Comparison of ENCODE assay signal across 11 cellular contexts in the genomic region with DNA sequence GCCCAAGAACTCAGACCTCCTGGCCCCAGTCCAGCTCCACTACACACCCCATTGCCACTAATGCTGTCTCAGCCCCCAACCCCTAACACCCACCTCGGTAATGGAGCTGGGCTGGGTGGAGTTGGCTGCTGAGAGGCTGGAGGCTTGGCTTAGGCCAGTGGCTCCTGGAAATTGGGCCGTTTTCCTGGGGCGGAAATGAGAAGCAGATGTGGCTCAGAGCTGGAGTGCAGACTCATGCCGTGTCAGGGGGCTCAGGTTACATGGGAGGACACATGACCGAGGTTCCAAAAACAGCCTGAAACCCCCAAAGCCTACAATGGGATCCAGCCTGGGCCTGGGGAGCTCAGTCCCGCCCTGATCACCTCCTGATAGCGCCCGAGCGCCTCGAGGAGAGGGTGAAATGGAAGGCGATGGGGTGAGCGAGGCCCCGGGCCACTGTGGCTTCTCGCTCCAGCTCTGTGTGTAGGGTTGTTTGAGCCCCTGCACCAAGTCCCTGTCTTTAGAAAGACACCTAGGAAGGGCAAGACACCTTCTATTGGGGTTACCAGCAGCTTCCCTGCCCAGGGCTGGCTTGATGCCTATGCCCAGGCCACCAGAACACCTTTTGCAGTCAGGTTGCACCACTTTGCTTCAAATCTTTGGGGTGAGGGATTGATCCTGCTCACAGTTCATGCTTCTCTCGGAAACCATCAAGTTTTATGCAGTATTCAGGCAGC.
DNase-seq lines count a peak whose midpoint lies in the region; ATAC-seq, FAIRE-seq and TF ChIP-seq lines count a peak whose summit lies in the region.
"Had no signal": no experiment of that assay in that cellular context is flagged by ENCODE, and none has a peak within 500 bp of the region (broad histone marks: within the 10 kb centered on the region; RNA-seq: fewer than 3 reads in every experiment).

No MANE protein-coding gene starts in this region.

- ATAC-seq in HepG2 (no peak), thoracic aorta (ENCODE audit: insufficient number of reproducible peaks, low FRiP score, low read depth) (no peak), GM19467 (IDR thresholded peaks at IDR 0.05; ENCODE audit: unreplicated experiment) (no peak), GM18858 (IDR thresholded peaks at IDR 0.05; ENCODE audit: unreplicated experiment) (no peak)
- no peak for ATAC-seq in effector memory CD8-positive, alpha-beta T cell (replicated peaks)
- ATAC-seq: PC-3 had no signal

- no peaks in the 10 kb centered on the region for H4K20me1 ChIP-seq in HepG2 (ENCODE audit: insufficient read depth, low read length)

- intact Hi-C loops in HepG2 (cut with micrococcal nuclease; ENCODE audit: unreplicated experiment): no loop called here

- no peaks in the 10 kb centered on the region for H3K79me2 ChIP-seq in HepG2 (ENCODE audit: insufficient read depth, low read length)

- no peak for TF ChIP-seq POLR2A in HepG2 (IDR thresholded peaks at IDR 0.05; ENCODE audit: insufficient read depth in 1 of 2, low read depth in 2 of 2, low read length in 2 of 2)

- peaks cover under 1 to 2% of the 10 kb centered on the region in 2 donors for H3K4me1 Mint-ChIP-seq in effector memory CD8-positive, alpha-beta T cell (ENCODE audit: low read depth in 2 of 2)

- H3K36me3 ChIP-seq in HepG2 (replicated peaks in 1 of 2; ENCODE audit: control insufficient read depth in 1 of 2, insufficient read depth in 2 of 2, low read length in 2 of 2) (no peaks in the 10 kb centered on the region), thoracic aorta (no peaks in the 10 kb centered on the region)

- no peak for TF ChIP-seq RAD21 in HepG2 (CRISPR knock-in tag; IDR thresholded peaks at IDR 0.05)

- no peak overlapping the region for H2AFZ ChIP-seq in HepG2 (ENCODE audit: low read length)

- POLR2A ChIA-PET in HepG2 (lab: Yijun Ruan, JAX): interaction anchor here (1.0 to 1.1 kb wide), 2 partner anchors 10 kb away, joined by 3 to 4 read pairs; no protein-coding TSS in a partner anchor

- TF ChIP-seq CTCF in astrocyte of the spinal cord (IDR thresholded peaks at IDR 0.05; ENCODE audit: low read depth, low read length) (no peak), HepG2 (CRISPR knock-in tag; IDR thresholded peaks at IDR 0.05) (no peak), thoracic aorta (IDR thresholded peaks at IDR 0.05) (no peak)

- H3K27me3 Mint-ChIP-seq in effector memory CD8-positive, alpha-beta T cell: peaks cover 0 to 1% of the 10 kb centered on the region in 2 donors

- no peaks in the 10 kb centered on the region for H3K9me3 Mint-ChIP-seq in effector memory CD8-positive, alpha-beta T cell
- H3K9me3 Mint-ChIP-seq: neural crest cell had no signal

- H3K27me3 ChIP-seq in HepG2 (ENCODE audit: control insufficient read depth in 1 of 2, insufficient read depth in 2 of 2, low read length in 2 of 2) (no peaks in the 10 kb centered on the region), thoracic aorta (replicated peaks; ENCODE audit: insufficient read depth) (no peaks in the 10 kb centered on the region)

- TF ChIP-seq EP300 in HepG2 (IDR thresholded peaks at IDR 0.05; ENCODE audit: low read depth in 2 of 2, low read length in 2 of 2) (no peak), HepG2 (CRISPR knock-in tag; IDR thresholded peaks at IDR 0.05; ENCODE audit: borderline replicate concordance) (no peak)

- H3K36me3 Mint-ChIP-seq in effector memory CD8-positive, alpha-beta T cell (ENCODE audit: insufficient read depth): no peaks in the 10 kb centered on the region

- no peak overlapping the region for H3K4me3 Mint-ChIP-seq in effector memory CD8-positive, alpha-beta T cell
- H3K4me3 Mint-ChIP-seq: neural crest cell had no signal

- H3K27ac Mint-ChIP-seq in effector memory CD8-positive, alpha-beta T cell: no peak overlapping the region

- in situ Hi-C loops in astrocyte of the spinal cord (cut with HindIII; ENCODE audit: low sequenced_read_pairs): no loop called here
- in situ Hi-C loops in HepG2 (cut with HindIII; ENCODE audit: extremely low pct_ligation_motif_present, low pct_unique_long_range_greater_than_20kb): no loop called here

- WGBS in HepG2 (ENCODE audit: low lambda C conversion rate): 90% methylated on average over 15 of the region's 15 CpGs

- H3K4me3 ChIP-seq in astrocyte of the spinal cord (ENCODE audit: low read depth, low read length) (no peak overlapping the region), HepG2 (replicated peaks in 1 of 3; ENCODE audit: insufficient read depth in 1 of 3, low read depth in 2 of 3, low read length in 3 of 3) (no peak overlapping the region), thoracic aorta (no peak overlapping the region)

- no TSS peak for BruUV-seq in HepG2 (replicated peaks; lab: Mats Ljungman, UMichigan)

- H3K4me1 ChIP-seq in HepG2 (ENCODE audit: insufficient read depth, low read length) (peaks cover 79% of the 10 kb centered on the region), thoracic aorta (ENCODE audit: control insufficient read depth in 1 of 2, low read depth in 2 of 2) (peaks cover 12 to 60% of the 10 kb centered on the region in 2 donors)

- no peak for FAIRE-seq in HepG2 (lab: Jason Lieb, UNC)
- FAIRE-seq: H54 had no signal

- DNase-seq in HCEC 1CT: peak; percentile 73
- DNase-seq in astrocyte of the spinal cord (ENCODE audit: low read depth, low spot score): peak; percentile 83
- DNase-seq in HepG2 (ENCODE audit: low spot score): no peak
- no peak for DNase-seq in thoracic aorta (ENCODE audit: low spot score)
- no peak for DNase-seq in SHP77 (lab: John Stamatoyannopoulos, UW)
- DNase-seq in effector memory CD8-positive, alpha-beta T cell: no peak
- DNase-seq: PC-3 had no signal

- H3K27ac ChIP-seq in HepG2 (ENCODE audit: extremely low read length, insufficient read depth, low read length): no peak overlapping the region
- H3K27ac ChIP-seq in thoracic aorta: peak overlapping the region; percentile 48 to 64

- no peak overlapping the region for H3K4me2 ChIP-seq in HepG2 (ENCODE audit: low read depth, low read length)

- H3K9ac ChIP-seq in HepG2 (ENCODE audit: insufficient read depth, low read depth, low read length): no peak overlapping the region

- CTCF ChIA-PET in HepG2 (lab: Yijun Ruan, JAX; ENCODE audit: low intra/inter-chr PET ratio, low total read pairs): no interaction called here

- H3K9me3 ChIP-seq in HepG2 (ENCODE audit: low read length): no peaks in the 10 kb centered on the region
- no peaks in the 10 kb centered on the region for H3K9me3 ChIP-seq in thoracic aorta

TF ChIP-seq in HepG2, 621 proteins besides CTCF, POLR2A, EP300 and RAD21 (continues in another document):
- TF ChIP-seq ZNF431 (CRISPR knock-in tag; IDR thresholded peaks at IDR 0.05; ENCODE audit: borderline replicate concordance, low read depth): no peak
- no peak for TF ChIP-seq HMG20B (CRISPR knock-in tag; conservative IDR thresholded peaks at IDR 0.05)
- no peak for TF ChIP-seq POLR2G (IDR thresholded peaks at IDR 0.05; ENCODE audit: low read depth, low read length)
- no peak for TF ChIP-seq SRY (CRISPR knock-in tag; IDR thresholded peaks at IDR 0.05)
- TF ChIP-seq FOXO4 (CRISPR knock-in tag; conservative IDR thresholded peaks at IDR 0.05): 0 out of 2 replicates have a peak, but pooled peaks have one; percentile 41
- no peak for TF ChIP-seq ATM (IDR thresholded peaks at IDR 0.05; ENCODE audit: borderline replicate concordance)
- no peak for TF ChIP-seq PAX8 (CRISPR knock-in tag; IDR thresholded peaks at IDR 0.05; ENCODE audit: borderline replicate concordance)
- no peak for TF ChIP-seq SSRP1 (CRISPR knock-in tag; IDR thresholded peaks at IDR 0.05)
- TF ChIP-seq, protein P1, sequence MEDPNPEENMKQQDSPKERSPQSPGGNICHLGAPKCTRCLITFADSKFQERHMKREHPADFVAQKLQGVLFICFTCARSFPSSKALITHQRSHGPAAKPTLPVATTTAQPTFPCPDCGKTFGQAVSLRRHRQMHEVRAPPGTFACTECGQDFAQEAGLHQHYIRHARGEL (CRISPR knock-in tag; IDR thresholded peaks at IDR 0.05): no peak
- peak; percentile 50; the same call in 1 of the 2 replicates for TF ChIP-seq ZBTB4 (CRISPR knock-in tag; IDR thresholded peaks at IDR 0.05; ENCODE audit: borderline replicate concordance)
- no peak for TF ChIP-seq SIX1 (CRISPR knock-in tag; IDR thresholded peaks at IDR 0.05; ENCODE audit: borderline replicate concordance)

Comparison
In these comparisons a context has a peak if more than half of its experiments do, and no peak if none do; other contexts are left out.
1. DNase-seq: peak in HCEC 1CT (single experiment) and astrocyte of the spinal cord (single experiment); none in HepG2 (single experiment), thoracic aorta (single experiment), SHP77 (0 of 2) and effector memory CD8-positive, alpha-beta T cell (0 of 3).